ENCODE assay signal across 11 cellular contexts in genomic region chr20:46060301-46060881, GRCh38. TPM values are rescaled to one million over a fixed set of nuclear protein-coding genes. Genes with fewer than 3 reads are reported as not detected.
DNase-seq lines count a peak whose midpoint lies in the region; ATAC-seq and TF ChIP-seq lines count a peak whose summit lies in the region.
"Had no signal": no experiment of that assay in that cellular context is flagged by ENCODE, and none has a peak within 500 bp of the region (broad histone marks: within the 10 kb centered on the region; RNA-seq: fewer than 3 reads in every experiment).

No MANE protein-coding gene starts in this region.

- no peak overlapping the region for H3K4me3 ChIP-seq in naive thymus-derived CD4-positive, alpha-beta T cell (ENCODE audit: low read length)

- peaks cover 22 to 40% (median 32%) of the 10 kb centered on the region in 5 donors for H3K27me3 Mint-ChIP-seq in naive thymus-derived CD4-positive, alpha-beta T cell

- peaks cover 27 to 51% (median 27%) of the 10 kb centered on the region in 3 experiments for H3K36me3 ChIP-seq in naive thymus-derived CD4-positive, alpha-beta T cell (ENCODE audit: control insufficient read depth in 2 of 3, insufficient read depth in 3 of 3, low read length in 3 of 3)

- intact Hi-C loops in naive thymus-derived CD4-positive, alpha-beta T cell (cut with micrococcal nuclease): no loop called here

- peak overlapping the region in 6 of 10 donors; percentile 7 to 68 (median 40) for H3K4me3 Mint-ChIP-seq in naive thymus-derived CD4-positive, alpha-beta T cell

- peaks cover 0 to 2% (median 0%) of the 10 kb centered on the region in 11 donors for H3K9me3 Mint-ChIP-seq in naive thymus-derived CD4-positive, alpha-beta T cell

- H3K4me1 ChIP-seq in naive thymus-derived CD4-positive, alpha-beta T cell (ENCODE audit: control insufficient read depth in 2 of 2, insufficient read depth in 2 of 2, low read length in 2 of 2): peaks cover 24 to 25% of the 10 kb centered on the region in 2 donors

- ATAC-seq in naive thymus-derived CD4-positive, alpha-beta T cell: no peak
- ATAC-seq in GM18907 (IDR thresholded peaks at IDR 0.05; ENCODE audit: unreplicated experiment): no peak
- ATAC-seq in GM18511 (IDR thresholded peaks at IDR 0.05; ENCODE audit: unreplicated experiment): no peak

- POLR2A ChIA-PET in naive thymus-derived CD4-positive, alpha-beta T cell (lab: Charles Lee): no interaction called here

- in situ Hi-C loops in GM13976 (cut with MboI; ENCODE audit: low sequenced_read_pairs, unreplicated experiment): no loop called here

- CTCF ChIA-PET in naive thymus-derived CD4-positive, alpha-beta T cell (lab: Charles Lee): no interaction called here

- no peaks in the 10 kb centered on the region for H3K9me3 ChIP-seq in naive thymus-derived CD4-positive, alpha-beta T cell (ENCODE audit: control insufficient read depth in 2 of 3, low read length in 3 of 3)

- peaks cover 44 to 58% (median 49%) of the 10 kb centered on the region in 7 donors for H3K4me1 Mint-ChIP-seq in naive thymus-derived CD4-positive, alpha-beta T cell

- peak; percentile 18 for DNase-seq in GM13976 (ENCODE audit: low spot score)
- DNase-seq in NCI-H2029 treated with DMSO at 0.1 percent for 48 hours (lab: John Stamatoyannopoulos, UW): peak; percentile 55
- no peak for DNase-seq in naive thymus-derived CD4-positive, alpha-beta T cell
- no peak for DNase-seq in GM03348 (ENCODE audit: low spot score)
- DNase-seq: activated CD4-positive, CD25-positive, alpha-beta regulatory T cell; NCI-H1092 treated with DMSO at 0.1 percent for 48 hours had no signal

- peak overlapping the region; percentile 26 for H3K27ac ChIP-seq in angular gyrus (ENCODE audit: low read depth, low read length)
- no peak overlapping the region for H3K27ac ChIP-seq in naive thymus-derived CD4-positive, alpha-beta T cell (ENCODE audit: low read depth, low read length)

- TF ChIP-seq CTCF in GM13976 (IDR thresholded peaks at IDR 0.05; ENCODE audit: borderline replicate concordance, control extremely low read depth, extremely low read depth, insufficient read depth, missing control alignments): no peak

- H3K27me3 ChIP-seq in naive thymus-derived CD4-positive, alpha-beta T cell (ENCODE audit: control insufficient read depth in 2 of 2, insufficient read depth in 2 of 2, low read length in 2 of 2): no peaks in the 10 kb centered on the region

- H3K27ac Mint-ChIP-seq in naive thymus-derived CD4-positive, alpha-beta T cell: peak overlapping the region in 3 of 9 donors; percentile 0 to 60 (median 30)

- H3K36me3 Mint-ChIP-seq in naive thymus-derived CD4-positive, alpha-beta T cell: peaks cover 33 to 61% (median 54%) of the 10 kb centered on the region in 5 donors

RNA-seq across cellular contexts. Expression of gene NCOA5, which starts 29.4 kb away (rescaled TPM):
- 10 to 100 TPM; 15.7 to 43.8 (median 39.4) TPM for total RNA-seq in naive thymus-derived CD4-positive, alpha-beta T cell
- 10 to 100 TPM; 25.4 to 47.6 TPM for polyA plus RNA-seq in naive thymus-derived CD4-positive, alpha-beta T cell

RNA-seq across cellular contexts. Expression of gene SLC12A5, which starts 31.4 kb away (rescaled TPM):
- not detected for total RNA-seq in naive thymus-derived CD4-positive, alpha-beta T cell
- not detected for polyA plus RNA-seq in naive thymus-derived CD4-positive, alpha-beta T cell
- total RNA-seq: bronchial epithelial cell, skeletal muscle tissue had no signal

RNA-seq across cellular contexts. Expression of gene MMP9, which starts 51.7 kb away (rescaled TPM):
- total RNA-seq in naive thymus-derived CD4-positive, alpha-beta T cell: 10 to 100 TPM in 2 of 5 experiments, 1 to 10 TPM in 1, under 1 TPM in 2; 0.19 to 13.0 (median 1.9) TPM
- not detected for polyA plus RNA-seq in naive thymus-derived CD4-positive, alpha-beta T cell

RNA-seq across cellular contexts. Expression of gene CD40, which starts 57.7 kb away (rescaled TPM):
- total RNA-seq in naive thymus-derived CD4-positive, alpha-beta T cell: 1 to 10 TPM; 1.7 to 10.0 (median 4.0) TPM
- polyA plus RNA-seq in naive thymus-derived CD4-positive, alpha-beta T cell: 1 to 10 TPM; 4.0 to 5.2 TPM

Comparison
In these comparisons a context has a peak if more than half of its experiments do, and no peak if none do; other contexts are left out.
1. DNase-seq: peak in GM13976 (single experiment) and NCI-H2029 treated with DMSO at 0.1 percent for 48 hours (single experiment); none in naive thymus-derived CD4-positive, alpha-beta T cell (0 of 9) and GM03348 (single experiment).